In genomic region chr10:125605167-125605566, GRCh38 we compare ENCODE assay signal across 1 cellular context.
TF ChIP-seq lines count a peak whose summit lies in the region.

No MANE protein-coding gene starts in this region.

TF ChIP-seq in K562, 482 proteins besides CTCF, POLR2A, EP300 and RAD21 (continued from another document and continues in another):
- TF ChIP-seq THAP12 (CRISPR knock-in tag; IDR thresholded peaks at IDR 0.05) (no peak), HINFP (tag; conservative IDR thresholded peaks at IDR 0.05; ENCODE audit: low read depth) (no peak), ZNF324 (CRISPR knock-in tag; IDR thresholded peaks at IDR 0.05) (peak; percentile 49; the same call in 1 of the 2 replicates), PRDM10 (IDR thresholded peaks at IDR 0.05; ENCODE audit: partially characterized antibody) (no peak), U2AF1 (optimal IDR thresholded peaks at IDR 0.05; ENCODE audit: low read depth, low read length) (no peak), GTF2A2 (tag; IDR thresholded peaks at IDR 0.05) (no peak), ZFX (CRISPR knock-in tag; IDR thresholded peaks at IDR 0.05) (no peak), ZNF212 (CRISPR knock-in tag; IDR thresholded peaks at IDR 0.05) (no peak), HIVEP1 (CRISPR knock-in tag; IDR thresholded peaks at IDR 0.05) (no peak), TSC22D4 (tag; IDR thresholded peaks at IDR 0.05) (no peak), HNRNPL (IDR thresholded peaks at IDR 0.05; ENCODE audit: low read depth, low read length) (no peak), YY1 (IDR thresholded peaks at IDR 0.05; ENCODE audit: borderline replicate concordance in 1 of 3, control insufficient read depth in 1 of 3, extremely low read depth in 1 of 3, insufficient read depth in 3 of 3, insufficient read length in 1 of 3, insufficient replicate concordance in 2 of 3, low read depth in 1 of 3, low read length in 2 of 3) (no peak), FUS (optimal IDR thresholded peaks at IDR 0.05; ENCODE audit: low read depth, low read length) (no peak), ZNF589 (CRISPR knock-in tag; IDR thresholded peaks at IDR 0.05; ENCODE audit: low read depth) (peak; percentile 96), ARNT (IDR thresholded peaks at IDR 0.05) (no peak), ZBTB5 (IDR thresholded peaks at IDR 0.05) (no peak), NONO (IDR thresholded peaks at IDR 0.05; ENCODE audit: low read depth in 2 of 2, low read length in 1 of 2) (no peak), RBM22 (IDR thresholded peaks at IDR 0.05; ENCODE audit: low read depth, low read length, poor library complexity, severe bottlenecking) (no peak), ZNF398 (CRISPR knock-in tag; IDR thresholded peaks at IDR 0.05) (no peak), ZNF184 (CRISPR knock-in tag; IDR thresholded peaks at IDR 0.05) (no peak), PBX2 (CRISPR knock-in tag; IDR thresholded peaks at IDR 0.05; ENCODE audit: low read depth) (no peak), PBX2 (tag; conservative IDR thresholded peaks at IDR 0.05; ENCODE audit: low read depth) (no peak), SMAD3 (CRISPR knock-in tag; conservative IDR thresholded peaks at IDR 0.05) (no peak), SPI1 (IDR thresholded peaks at IDR 0.05; ENCODE audit: borderline replicate concordance, low read depth, low read length) (no peak), NR3C1 (CRISPR knock-in tag; IDR thresholded peaks at IDR 0.05) (no peak), ZNF121 (CRISPR knock-in tag; conservative IDR thresholded peaks at IDR 0.05) (no peak), KLF13 (tag; IDR thresholded peaks at IDR 0.05; ENCODE audit: borderline replicate concordance, low read depth) (no peak), E2F6 (IDR thresholded peaks at IDR 0.05; ENCODE audit: borderline replicate concordance in 1 of 2, extremely low read depth in 1 of 2, insufficient read depth in 1 of 2, insufficient read length in 1 of 2, low read depth in 1 of 2, low read length in 1 of 2, poor library complexity in 1 of 2, severe bottlenecking in 1 of 2) (no peak), ZNF175 (CRISPR knock-in tag; IDR thresholded peaks at IDR 0.05; ENCODE audit: low read depth) (peak; percentile 81), GABPA (tag; conservative IDR thresholded peaks at IDR 0.05; ENCODE audit: low read depth) (0 out of 2 replicates have a peak, but pooled peaks have one; percentile 17), ZC3H8 (IDR thresholded peaks at IDR 0.05) (no peak), TCFL5 (CRISPR knock-in tag; conservative IDR thresholded peaks at IDR 0.05) (no peak), LCOR (CRISPR knock-in tag; IDR thresholded peaks at IDR 0.05) (0 out of 2 replicates have a peak, but pooled peaks have one; percentile 28), KHSRP (IDR thresholded peaks at IDR 0.05) (no peak), TOE1 (IDR thresholded peaks at IDR 0.05; ENCODE audit: borderline replicate concordance) (no peak), TOE1 (CRISPR knock-in tag; IDR thresholded peaks at IDR 0.05; ENCODE audit: borderline replicate concordance, low read depth) (no peak), ZNF224 (CRISPR knock-in tag; IDR thresholded peaks at IDR 0.05) (no peak), DNMT1 (IDR thresholded peaks at IDR 0.05) (no peak), ZNF586 (CRISPR knock-in tag; conservative IDR thresholded peaks at IDR 0.05) (no peak), SIN3B (IDR thresholded peaks at IDR 0.05; ENCODE audit: low read depth) (no peak), HNRNPUL1 (IDR thresholded peaks at IDR 0.05; ENCODE audit: low read length) (no peak), ZNF740 (CRISPR knock-in tag; IDR thresholded peaks at IDR 0.05) (no peak), ZNF740 (tag; IDR thresholded peaks at IDR 0.05) (no peak), MITF (IDR thresholded peaks at IDR 0.05) (no peak), MBD2 (IDR thresholded peaks at IDR 0.05; ENCODE audit: borderline replicate concordance, low read depth) (peak; percentile 51; the same call in 1 of the 2 replicates), PCBP1 (IDR thresholded peaks at IDR 0.05; ENCODE audit: low read depth, low read length, poor library complexity, severe bottlenecking) (no peak), ZNF354B (CRISPR knock-in tag; IDR thresholded peaks at IDR 0.05) (no peak), XRCC4 (IDR thresholded peaks at IDR 0.05; ENCODE audit: extremely low read depth, insufficient read depth, insufficient read length) (no peak), TEAD4 (IDR thresholded peaks at IDR 0.05; ENCODE audit: low read length) (peak; percentile 100), TEAD4 (CRISPR knock-in tag; IDR thresholded peaks at IDR 0.05; ENCODE audit: borderline replicate concordance) (0 out of 2 replicates have a peak, but pooled peaks have one; percentile 85), SREBF1 (IDR thresholded peaks at IDR 0.05; ENCODE audit: borderline replicate concordance, low read depth, low read length) (no peak), BACH1 (tag; IDR thresholded peaks at IDR 0.05) (no peak), POLR2H (tag; IDR thresholded peaks at IDR 0.05; ENCODE audit: low read depth) (no peak), MCM5 (IDR thresholded peaks at IDR 0.05; ENCODE audit: low read depth) (no peak), NFE2L1 (tag; IDR thresholded peaks at IDR 0.05; ENCODE audit: borderline replicate concordance, low read depth) (no peak)
